Comparison of ENCODE assay signal across 13 cellular contexts in the genomic region with DNA sequence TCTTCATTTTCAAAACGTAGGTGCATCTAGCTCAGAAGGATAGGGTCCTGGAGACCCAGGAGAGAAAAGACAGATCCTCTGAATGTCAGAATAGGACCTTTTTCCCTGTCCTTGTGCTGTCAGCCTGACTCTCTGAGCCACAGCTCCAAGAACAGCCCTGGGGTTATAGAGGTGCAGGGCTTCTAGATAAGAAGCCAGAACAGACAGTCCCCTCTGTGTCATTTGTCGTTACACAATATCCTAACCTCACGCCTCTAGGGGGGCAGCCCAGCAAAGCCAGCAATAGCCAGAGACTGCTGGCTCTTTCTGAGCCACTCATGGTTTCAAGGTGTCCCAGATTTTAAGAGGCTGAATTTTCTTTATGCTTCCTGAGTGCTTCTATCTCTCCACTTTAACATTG.
DNase-seq lines count a peak whose midpoint lies in the region; ATAC-seq, FAIRE-seq and TF ChIP-seq lines count a peak whose summit lies in the region.
"Had no signal": no experiment of that assay in that cellular context is flagged by ENCODE, and none has a peak within 500 bp of the region (broad histone marks: within the 10 kb centered on the region; RNA-seq: fewer than 3 reads in every experiment).

No MANE protein-coding gene starts in this region.

- H3K79me1 ChIP-seq in H1 (ENCODE audit: low read depth, low read length) = no peaks in the 10 kb centered on the region

- H3K4me3 ChIP-seq in H1 (ENCODE audit: extremely low read depth in 1 of 4, insufficient read depth in 2 of 4, low read depth in 3 of 4, low read length in 4 of 4) (no peak overlapping the region), neutrophil (ENCODE audit: low read depth in 1 of 2, low read length in 1 of 2) (peak overlapping the region; percentile 27 to 32)
- H3K4me3 ChIP-seq: breast epithelium, skin epidermis had no signal

- H3K9me3 Mint-ChIP-seq in stimulated activated naive B cell treated with anti-CD40 and anti-IgM and Interleukin-4, amounts not matched to agents 10 μg/mL and 1 μg/mL and 100 μg/mL, for 72 hours = no peaks in the 10 kb centered on the region

- H3K27me3 Mint-ChIP-seq in stimulated activated naive B cell treated with anti-CD40 and anti-IgM and Interleukin-4, amounts not matched to agents 10 μg/mL and 1 μg/mL and 100 μg/mL, for 72 hours = peaks cover 10 to 15% of the 10 kb centered on the region in 2 donors

- no peak for TF ChIP-seq CTCF in H1 (IDR thresholded peaks at IDR 0.05; ENCODE audit: control extremely low read depth in 1 of 3, insufficient read depth in 1 of 3, low read depth in 1 of 3, low read length in 3 of 3)
- no peak for TF ChIP-seq CTCF in neutrophil (IDR thresholded peaks at IDR 0.05)

- DNase-seq in M059J (ENCODE audit: low read depth) (peak; percentile 48), H1 (ENCODE audit: low read depth in 1 of 2, low spot score in 2 of 2) (no peak), HT-29 (ENCODE audit: low spot score) (no peak)
- DNase-seq in stimulated activated naive B cell treated with anti-CD40 and anti-IgM and Interleukin-4, amounts not matched to agents 10 μg/mL and 1 μg/mL and 100 μg/mL, for 72 hours = no peak
- DNase-seq: NCI-H1436 had no signal

- H3K4me1 ChIP-seq in H1 (replicated peaks in 1 of 4; ENCODE audit: control insufficient read depth in 3 of 4, insufficient read depth in 4 of 4, low read length in 3 of 4) = no peaks in the 10 kb centered on the region
- peaks cover 54 to 59% of the 10 kb centered on the region in 2 experiments for H3K4me1 ChIP-seq in neutrophil (ENCODE audit: control insufficient read depth in 1 of 2, insufficient read depth in 1 of 2, low read depth in 1 of 2, low read length in 1 of 2)
- H3K4me1 ChIP-seq: breast epithelium had no signal

- 95% methylated on average over 3 of the region's 3 CpGs; no CpG with 5 or more reads in 1 of the 2 experiments for WGBS in H1 (ENCODE audit: extremely low coverage in 1 of 2, insufficient coverage in 1 of 2, insufficient read length in 1 of 2, insufficient replicate concordance in 2 of 2, low coverage in 1 of 2, low lambda C conversion rate in 2 of 2, missing lambda C conversion rate in 1 of 2), 2 experiments

- H3K9ac ChIP-seq in H1 (replicated peaks in 1 of 4; ENCODE audit: extremely low read depth in 1 of 4, low read depth in 3 of 4, low read length in 3 of 4) = no peak overlapping the region

- no peak overlapping the region for H3K4ac ChIP-seq in H1 (replicated peaks; ENCODE audit: insufficient read length, low read depth, low read length)

- no peak overlapping the region for H3K27ac ChIP-seq in H1 (ENCODE audit: low read depth, low read length)
- H3K27ac ChIP-seq in neutrophil = peak overlapping the region; percentile 74
- H3K27ac ChIP-seq: breast epithelium, SJSA1 had no signal

- H3K27me3 ChIP-seq in H1 (replicated peaks in 1 of 4; ENCODE audit: control insufficient read depth in 3 of 4, extremely low read depth in 1 of 4, insufficient read depth in 3 of 4, low read length in 3 of 4) (no peaks in the 10 kb centered on the region), neutrophil (no peaks in the 10 kb centered on the region)
- H3K27me3 ChIP-seq: breast epithelium, SJSA1 had no signal

- H3K9me3 ChIP-seq in H1 (ENCODE audit: insufficient read depth in 2 of 2, low read depth in 1 of 2, low read length in 1 of 2) = no peaks in the 10 kb centered on the region
- no peaks in the 10 kb centered on the region for H3K9me3 ChIP-seq in neutrophil
- H3K9me3 ChIP-seq: breast epithelium, SJSA1 had no signal

- H3K23me2 ChIP-seq in H1 (ENCODE audit: low read depth, low read length) = no peaks in the 10 kb centered on the region

- CTCF ChIA-PET in H1 (lab: Charles Lee; ENCODE audit: partially characterized antibody) = interaction anchor here (0.7 to 1.0 kb wide), 2 partner anchors 11 to 17 kb away, joined by 3 to 4 read pairs; no protein-coding TSS in a partner anchor

- no peak for TF ChIP-seq POLR2A in H1 (IDR thresholded peaks at IDR 0.05; ENCODE audit: control extremely low read depth in 1 of 2, low read depth in 2 of 2, low read length in 2 of 2)

- H3K79me2 ChIP-seq in H1 (ENCODE audit: control insufficient read depth in 1 of 2, insufficient read depth in 2 of 2, low read length in 2 of 2) = no peaks in the 10 kb centered on the region

- POLR2A ChIA-PET in H1 (lab: Charles Lee; ENCODE audit: partially characterized antibody) = no interaction called here

- TF ChIP-seq EP300 in H1 (IDR thresholded peaks at IDR 0.05; ENCODE audit: borderline replicate concordance in 1 of 2, low read depth in 2 of 2, low read length in 2 of 2) = no peak

- no peak overlapping the region for H3K27ac Mint-ChIP-seq in stimulated activated naive B cell treated with anti-CD40 and anti-IgM and Interleukin-4, amounts not matched to agents 10 μg/mL and 1 μg/mL and 100 μg/mL, for 72 hours

- no peaks in the 10 kb centered on the region for H3K36me3 Mint-ChIP-seq in stimulated activated naive B cell treated with anti-CD40 and anti-IgM and Interleukin-4, amounts not matched to agents 10 μg/mL and 1 μg/mL and 100 μg/mL, for 72 hours
- H3K36me3 Mint-ChIP-seq: activated CD8-positive, alpha-beta memory T cell treated with anti-CD3 and anti-CD28 coated beads, Interleukin-2, amount 10 ng/mL, durations not matched to agents 7 days and 5 days had no signal

- no peak overlapping the region for H2AFZ ChIP-seq in H1 (ENCODE audit: low read length)

- H4K8ac ChIP-seq in H1 (ENCODE audit: extremely low read depth, insufficient read depth, low read length) = no peak overlapping the region

- H4K91ac ChIP-seq in H1 (replicated peaks; ENCODE audit: insufficient read length, low read length) = no peak overlapping the region

- FAIRE-seq in H1 (lab: Jason Lieb, UNC) = no peak

- ATAC-seq in GM19438 (IDR thresholded peaks at IDR 0.05; ENCODE audit: low read depth, unreplicated experiment) (peak; percentile 9), HG03280 (IDR thresholded peaks at IDR 0.05; ENCODE audit: unreplicated experiment) (no peak), GM18858 (IDR thresholded peaks at IDR 0.05; ENCODE audit: unreplicated experiment) (no peak)
- ATAC-seq in stimulated activated naive B cell treated with anti-CD40 and anti-IgM and Interleukin-4, amounts not matched to agents 10 μg/mL and 1 μg/mL and 100 μg/mL, for 72 hours (replicated peaks) = no peak

- no peak overlapping the region for H2AK5ac ChIP-seq in H1 (ENCODE audit: low read depth, low read length)

- H3K23ac ChIP-seq in H1 (ENCODE audit: insufficient read length) = peak overlapping the region; percentile 52

- TF ChIP-seq RAD21 in H1 (IDR thresholded peaks at IDR 0.05 in 1 of 2, conservative IDR thresholded peaks at IDR 0.05 in 1 of 2; ENCODE audit: low read depth in 2 of 2, low read length in 2 of 2) = no peak

- H3K4me2 ChIP-seq in H1 (ENCODE audit: insufficient read depth in 1 of 2, low read depth in 2 of 2, low read length in 2 of 2) = no peak overlapping the region

- no peak overlapping the region for H2BK20ac ChIP-seq in H1 (ENCODE audit: low read length)

- H3K36me3 ChIP-seq in H1 (ENCODE audit: control insufficient read depth in 2 of 4, insufficient read depth in 4 of 4, low read length in 3 of 4) = no peaks in the 10 kb centered on the region
- no peaks in the 10 kb centered on the region for H3K36me3 ChIP-seq in neutrophil
- H3K36me3 ChIP-seq: breast epithelium, SJSA1 had no signal

- H3K18ac ChIP-seq in H1 (ENCODE audit: extremely low read depth, low read length) = no peak overlapping the region

- no peak overlapping the region for H2BK15ac ChIP-seq in H1 (ENCODE audit: low read length)

- no peak overlapping the region for H4K5ac ChIP-seq in H1 (ENCODE audit: insufficient read length, low read depth, low read length)

- no peak overlapping the region for H2BK12ac ChIP-seq in H1 (ENCODE audit: low read depth, low read length)

- H2BK120ac ChIP-seq in H1 (replicated peaks; ENCODE audit: low read depth, low read length) = no peak overlapping the region

- H2BK5ac ChIP-seq in H1 (ENCODE audit: low read depth, low read length) = no peak overlapping the region

- H3K14ac ChIP-seq in H1 (ENCODE audit: insufficient read length) = no peak overlapping the region

- no peaks in the 10 kb centered on the region for H4K20me1 ChIP-seq in H1 (replicated peaks in 1 of 2; ENCODE audit: control insufficient read depth in 1 of 2, insufficient read depth in 2 of 2, low read length in 2 of 2)

- H3K4me3 Mint-ChIP-seq in stimulated activated naive B cell treated with anti-CD40 and anti-IgM and Interleukin-4, amounts not matched to agents 10 μg/mL and 1 μg/mL and 100 μg/mL, for 72 hours = no peak overlapping the region

- peaks cover 16 to 26% of the 10 kb centered on the region in 2 donors for H3K4me1 Mint-ChIP-seq in stimulated activated naive B cell treated with anti-CD40 and anti-IgM and Interleukin-4, amounts not matched to agents 10 μg/mL and 1 μg/mL and 100 μg/mL, for 72 hours

- no peak overlapping the region for H3K56ac ChIP-seq in H1 (replicated peaks; ENCODE audit: insufficient read length, low read depth, low read length)

TF ChIP-seq in H1, 55 proteins besides CTCF, POLR2A, EP300 and RAD21:
- TF ChIP-seq SAP30 (IDR thresholded peaks at IDR 0.05; ENCODE audit: insufficient read depth, insufficient replicate concordance, low read length) (no peak), NRF1 (IDR thresholded peaks at IDR 0.05; ENCODE audit: low read depth, low read length) (no peak), HDAC6 (IDR thresholded peaks at IDR 0.05; ENCODE audit: low read depth, low read length) (no peak), JUND (IDR thresholded peaks at IDR 0.05; ENCODE audit: low read length) (no peak), SRF (IDR thresholded peaks at IDR 0.05; ENCODE audit: low read depth, low read length) (no peak), TAF7 (optimal IDR thresholded peaks at IDR 0.05; ENCODE audit: borderline replicate concordance, low read depth, low read length) (no peak), POU5F1 (IDR thresholded peaks at IDR 0.05; ENCODE audit: low read depth, low read length) (no peak), RFX5 (IDR thresholded peaks at IDR 0.05; ENCODE audit: borderline replicate concordance, low read depth, low read length) (no peak)
- TF ChIP-seq, protein P1, sequence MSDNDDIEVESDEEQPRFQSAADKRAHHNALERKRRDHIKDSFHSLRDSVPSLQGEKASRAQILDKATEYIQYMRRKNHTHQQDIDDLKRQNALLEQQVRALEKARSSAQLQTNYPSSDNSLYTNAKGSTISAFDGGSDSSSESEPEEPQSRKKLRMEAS (IDR thresholded peaks at IDR 0.05) = no peak
- TF ChIP-seq, protein P2, sequence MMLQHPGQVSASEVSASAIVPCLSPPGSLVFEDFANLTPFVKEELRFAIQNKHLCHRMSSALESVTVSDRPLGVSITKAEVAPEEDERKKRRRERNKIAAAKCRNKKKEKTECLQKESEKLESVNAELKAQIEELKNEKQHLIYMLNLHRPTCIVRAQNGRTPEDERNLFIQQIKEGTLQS (IDR thresholded peaks at IDR 0.05; ENCODE audit: insufficient read depth, low read depth, low read length) = no peak
TF ChIP-seq in H1: peak in this region for 0.

Comparison
In these comparisons a context has a peak if more than half of its experiments do, and no peak if none do; other contexts are left out.
1. H3K4me3 ChIP-seq: peak in neutrophil (2 of 2); none in H1 (0 of 4).